8 cellular contexts compared by ENCODE assay signal in the genomic region with DNA sequence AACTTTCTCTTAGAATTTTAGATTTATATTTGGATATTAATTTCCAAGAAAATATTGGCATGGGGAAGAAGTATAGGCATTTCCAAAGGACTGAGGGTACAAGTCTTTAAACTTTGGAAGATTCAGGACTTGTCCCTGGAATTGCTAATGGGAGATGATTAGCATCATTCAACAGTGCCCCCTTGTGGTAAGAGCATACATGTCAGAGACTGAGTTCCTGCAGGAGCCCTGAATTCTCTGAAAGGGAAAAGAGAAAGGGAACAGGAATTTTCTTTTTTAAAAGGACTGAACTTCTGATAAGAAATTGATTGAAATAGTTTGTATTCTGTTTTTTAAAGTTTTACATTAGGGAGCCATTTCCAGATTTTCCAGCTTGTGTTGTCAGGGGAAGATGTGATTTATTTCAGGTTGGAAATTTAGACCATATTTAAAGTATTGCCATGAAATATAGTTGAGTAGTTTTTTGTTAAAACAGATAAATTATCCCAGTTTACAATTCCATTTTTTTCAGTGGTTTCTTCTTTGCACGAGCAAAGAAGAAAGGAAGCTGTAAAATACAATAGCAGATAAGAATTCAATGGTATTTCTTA. TPM values are rescaled to one million over a fixed set of nuclear protein-coding genes. Genes with fewer than 3 reads are reported as not detected.
A peak's percentile ranks its signal among the peaks of the same experiment; 100 is the strongest.
DNase-seq lines count a peak whose midpoint lies in the region; ATAC-seq and TF ChIP-seq lines count a peak whose summit lies in the region.

No MANE protein-coding gene starts in this region.

- no peaks in the 10 kb centered on the region for H3K9me2 ChIP-seq in SK-N-SH

- H3K36me3 ChIP-seq in SK-N-SH (replicated peaks in 1 of 2; ENCODE audit: control insufficient read depth in 1 of 2, insufficient read depth in 2 of 2, low read length in 1 of 2) (peaks cover 35 to 74% of the 10 kb centered on the region in 2 experiments), lower lobe of right lung (peaks cover 46% of the 10 kb centered on the region), upper lobe of right lung (peaks cover 18% of the 10 kb centered on the region)

- peaks cover 11% of the 10 kb centered on the region; the same call in 1 of the 2 replicates for H3K79me2 ChIP-seq in SK-N-SH (ENCODE audit: insufficient read depth)

- 26% methylated on average over 1 of the region's 1 CpG for WGBS in SK-N-SH (ENCODE audit: low lambda C conversion rate)

- no peaks in the 10 kb centered on the region for H3K9me3 ChIP-seq in SK-N-SH
- no peaks in the 10 kb centered on the region for H3K9me3 ChIP-seq in lower lobe of right lung
- no peaks in the 10 kb centered on the region for H3K9me3 ChIP-seq in upper lobe of right lung

- TF ChIP-seq CTCF in SK-N-SH (IDR thresholded peaks at IDR 0.05) (peak; percentile 89), lower lobe of right lung (IDR thresholded peaks at IDR 0.05) (peak; percentile 90), upper lobe of right lung (IDR thresholded peaks at IDR 0.05) (peak; percentile 92)

- CTCF ChIA-PET in SK-N-SH (lab: Yijun Ruan, JAX): interaction anchor here (0.7 to 2.9 kb wide), 24 partner anchors 10 to 539 kb away, joined by 3 to 17 read pairs (median 3); a partner anchor contains a TSS

- H3K4me3 ChIP-seq in SK-N-SH (ENCODE audit: low read depth in 2 of 2, low read length in 1 of 2) (peak overlapping the region in 1 of 2 experiments; percentile 51; a peak in 1 of 4 replicates), lower lobe of right lung (no peak overlapping the region), upper lobe of right lung (no peak overlapping the region)

- POLR2A ChIA-PET in SK-N-SH (lab: Yijun Ruan, JAX): no interaction called here

- peak in 3 of 4 experiments; percentile 2 to 37 (median 8) for DNase-seq in stimulated activated CD4-positive, alpha-beta T cell treated with anti-CD3 and anti-CD28 coated beads, Interleukin-1b, Interleukin-23, amount 100 ng/mL, for 24 hours (ENCODE audit: low read depth in 4 of 4, low spot score in 1 of 4)
- no peak for DNase-seq in stimulated activated CD4-positive, alpha-beta T cell treated with anti-CD3 and anti-CD28 coated beads, Interleukin-12 subunit alpha, Interleukin-12 subunit beta, amount 100 ng/mL, for 4 hours
- DNase-seq in NCI-H1048 (lab: John Stamatoyannopoulos, UW) (peak; percentile 55), SK-N-SH (peak; percentile 54), lower lobe of right lung (no peak), upper lobe of right lung (no peak)
- peak; percentile 20 for DNase-seq in effector CD4-positive, alpha-beta T cell

- intact Hi-C loops in lower lobe of right lung (cut with DNase I) (loop anchor here (5.0 kb wide), 1 partner anchor 230 kb away; no protein-coding TSS in a partner anchor), upper lobe of right lung (cut with DNase I) (loop anchor here (10.0 kb wide), 1 partner anchor 217 kb away; no protein-coding TSS in a partner anchor)

- TF ChIP-seq EP300 in SK-N-SH (IDR thresholded peaks at IDR 0.05; ENCODE audit: borderline replicate concordance in 1 of 2, low read depth in 1 of 2, low read length in 1 of 2): no peak

- ATAC-seq in lower lobe of right lung (peak; percentile 75 to 87), upper lobe of right lung (peak; percentile 91), GM18858 (IDR thresholded peaks at IDR 0.05; ENCODE audit: unreplicated experiment) (no peak)

- no peaks in the 10 kb centered on the region for H4K20me1 ChIP-seq in SK-N-SH (ENCODE audit: insufficient read depth)

- H3K27ac ChIP-seq in SK-N-SH (ENCODE audit: low read depth in 2 of 2, low read length in 1 of 2): peak overlapping the region; percentile 62 to 65; a peak in 3 of 4 replicates
- no peak overlapping the region for H3K27ac ChIP-seq in lower lobe of right lung
- H3K27ac ChIP-seq in upper lobe of right lung: no peak overlapping the region

- H3K9ac ChIP-seq in SK-N-SH: 0 out of 2 replicates have a peak overlapping the region, but pooled peaks have one; percentile 17

- TF ChIP-seq RAD21 in SK-N-SH (IDR thresholded peaks at IDR 0.05; ENCODE audit: low read length): peak; percentile 81

- no peak overlapping the region for H3K4me2 ChIP-seq in SK-N-SH

- no peak overlapping the region for H2AFZ ChIP-seq in SK-N-SH (ENCODE audit: low read depth)

- no peaks in the 10 kb centered on the region for H3K27me3 ChIP-seq in SK-N-SH (ENCODE audit: insufficient read depth)
- H3K27me3 ChIP-seq in lower lobe of right lung (ENCODE audit: low read depth): no peaks in the 10 kb centered on the region
- no peaks in the 10 kb centered on the region for H3K27me3 ChIP-seq in upper lobe of right lung

- peaks cover 0 to 12% of the 10 kb centered on the region in 2 experiments; a peak in 3 of 4 replicates for H3K4me1 ChIP-seq in SK-N-SH (ENCODE audit: control insufficient read depth in 1 of 2, insufficient read depth in 2 of 2, low read depth in 1 of 2, low read length in 1 of 2)
- H3K4me1 ChIP-seq in lower lobe of right lung: no peaks in the 10 kb centered on the region
- H3K4me1 ChIP-seq in upper lobe of right lung: no peaks in the 10 kb centered on the region

- H3F3A ChIP-seq in SK-N-SH (replicated peaks; ENCODE audit: insufficient read depth): peaks cover 35% of the 10 kb centered on the region

TF ChIP-seq in SK-N-SH, 30 proteins besides CTCF, POLR2A, EP300 and RAD21:
- TF ChIP-seq SMC3 (IDR thresholded peaks at IDR 0.05; ENCODE audit: low read depth, low read length) (peak; percentile 59), JUND (IDR thresholded peaks at IDR 0.05) (no peak)

RNA-seq across cellular contexts. Expression of a gene that starts 44.0 kb away (rescaled TPM):
- 0.84 and 1.3 TPM in 2 replicates for polyA plus RNA-seq in SK-N-SH (2012; rRNA removed)
- polyA plus RNA-seq in SK-N-SH (2012; cell fraction: cytosol; rRNA removed): 0.88 and 1.1 TPM in 2 replicates
- 1.7 and 2.2 TPM in 2 replicates for polyA plus RNA-seq in SK-N-SH (2012; cell fraction: nucleus; rRNA removed)
- 5.1 TPM for total RNA-seq in lower lobe of right lung
- total RNA-seq in upper lobe of right lung: 4.5 TPM

RNA-seq across cellular contexts. Expression of a gene that starts 58.4 kb away (rescaled TPM):
- polyA plus RNA-seq in SK-N-SH (2012; rRNA removed): 32.4 and 35.9 TPM in 2 replicates
- polyA plus RNA-seq in SK-N-SH (2012; cell fraction: cytosol; rRNA removed): 44.9 and 51.5 TPM in 2 replicates
- 9.7 and 16.6 TPM in 2 replicates for polyA plus RNA-seq in SK-N-SH (2012; cell fraction: nucleus; rRNA removed)
- total RNA-seq in lower lobe of right lung (31.5 TPM), upper lobe of right lung (31.3 TPM)

Comparison
In these comparisons a context has a peak if more than half of its experiments do, and no peak if none do; other contexts are left out.
1. DNase-seq: peak in stimulated activated CD4-positive, alpha-beta T cell treated with anti-CD3 and anti-CD28 coated beads, Interleukin-1b, Interleukin-23, amount 100 ng/mL, for 24 hours (3 of 4), NCI-H1048 (single experiment), SK-N-SH (single experiment) and effector CD4-positive, alpha-beta T cell (single experiment); none in stimulated activated CD4-positive, alpha-beta T cell treated with anti-CD3 and anti-CD28 coated beads, Interleukin-12 subunit alpha, Interleukin-12 subunit beta, amount 100 ng/mL, for 4 hours (single experiment), lower lobe of right lung (single experiment) and upper lobe of right lung (single experiment).
2. H3K27ac ChIP-seq: peak in SK-N-SH (2 of 2); none in lower lobe of right lung (single experiment) and upper lobe of right lung (single experiment).
3. Peak in every context shown above with its lines, with median percentiles within 50 percentile points of each other: CTCF ChIP-seq.